22 cellular contexts compared by ENCODE assay signal in the genomic region with DNA sequence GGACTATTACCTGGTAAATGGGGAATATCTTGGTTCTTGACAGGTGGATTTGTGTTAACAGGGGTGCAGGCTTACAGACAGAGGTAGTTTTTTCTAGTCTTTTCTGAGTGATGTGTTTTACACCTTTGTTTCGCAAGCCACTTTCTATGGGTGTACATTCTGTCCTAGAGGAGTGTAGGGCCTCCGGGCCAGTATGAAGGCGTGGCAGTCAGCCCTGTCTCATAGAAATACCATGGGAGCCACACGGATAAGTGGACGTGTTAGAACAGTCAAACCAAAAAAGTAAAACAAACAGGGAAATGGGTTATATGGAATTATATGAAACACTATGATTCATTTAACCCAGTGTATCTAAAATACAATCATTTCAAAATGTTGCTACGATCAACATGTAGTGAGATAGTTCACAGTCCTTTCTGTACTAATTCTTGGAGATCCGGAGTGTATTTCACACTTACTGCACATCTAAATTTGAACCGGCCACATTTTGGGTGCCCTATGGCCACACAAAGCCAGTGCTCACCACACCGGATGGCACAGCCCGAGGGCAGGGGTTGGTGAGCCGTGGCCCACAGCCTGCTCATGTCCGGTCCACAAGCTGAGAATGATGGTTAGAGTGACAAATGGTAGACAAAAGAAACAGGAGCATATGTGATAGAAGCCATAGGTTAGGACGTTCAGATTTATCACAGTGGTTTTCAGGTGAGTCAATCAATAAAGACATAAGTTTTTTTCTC.
"Had no signal": no experiment of that assay in that cellular context is flagged by ENCODE, and none has a peak within 500 bp of the region (broad histone marks: within the 10 kb centered on the region; RNA-seq: fewer than 3 reads in every experiment).

No MANE protein-coding gene starts in this region.

- H3K36me3 ChIP-seq: tibial artery, uterus had no signal

- H3K4me2 ChIP-seq: smooth muscle cell had no signal

- H3K79me2 ChIP-seq: parathyroid adenoma had no signal

- H3K4me3 ChIP-seq: smooth muscle cell, tibial artery, uterus had no signal

- H2AFZ ChIP-seq: parathyroid adenoma had no signal

- ATAC-seq: activated naive CD8-positive, alpha-beta T cell treated with anti-CD3 and anti-CD28 coated beads, Interleukin-2, amount 50 U/mL, for 24 hours; left ventricle myocardium superior; naive thymus-derived CD4-positive, alpha-beta T cell; sciatic nerve; stimulated activated effector memory CD8-positive, alpha-beta T cell treated with anti-CD3 and anti-CD28 coated beads, Interleukin-12 subunit alpha, Interleukin-12 subunit beta, amount 100 ng/mL, for 72 hours; WTC11 had no signal

- H3K9me3 ChIP-seq: tibial artery, uterus had no signal

- H3K27me3 ChIP-seq: tibial artery, uterus had no signal

- H3K27ac ChIP-seq: parathyroid adenoma, tibial artery, uterus had no signal

- H3K4me1 ChIP-seq: parathyroid adenoma, tibial artery, uterus had no signal

- DNase-seq: activated CD4-positive, alpha-beta memory T cell treated with anti-CD3 and anti-CD28 coated beads, Interleukin-2, amount 10 ng/mL, durations not matched to agents 7 days and 5 days; activated CD4-positive, alpha-beta T cell treated with anti-CD3 and anti-CD28 coated beads for 48 hours; activated naive CD4-positive, alpha-beta T cell treated with anti-CD3 and anti-CD28 coated beads for 36 hours; activated naive CD8-positive, alpha-beta T cell treated with anti-CD3 and anti-CD28 coated beads, Interleukin-2, amount 50 U/mL, for 24 hours; activated T-cell treated with anti-CD3 and anti-CD28 coated beads, Interleukin-2, amount 50 U/mL, for 24 hours; anterior cingulate cortex; cerebellar nuclear complex; effector CD8-positive, alpha-beta T cell; foreskin melanocyte; glutamatergic neuron; kidney glomerular epithelial cell; left ventricle myocardium superior; naive thymus-derived CD4-positive, alpha-beta T cell; stimulated activated CD4-positive, alpha-beta T cell treated with anti-CD3 and anti-CD28 coated beads, Interleukin-4, amount 100 ng/mL, for 24 hours; SW 1271; tibial artery; uterus had no signal
